ENCODE assay signal across 30 cellular contexts in genomic region chr10:76055963-76056362, GRCh38.
"Had no signal": no experiment of that assay in that cellular context is flagged by ENCODE, and none has a peak within 500 bp of the region (broad histone marks: within the 10 kb centered on the region; RNA-seq: fewer than 3 reads in every experiment).

No MANE protein-coding gene starts in this region.

- H3K36me3 Mint-ChIP-seq: naive thymus-derived CD8-positive, alpha-beta T cell; natural killer cell treated with Interleukin-12 subunit alpha and Interleukin-12 subunit beta and Interleukin-15 and Interleukin-18, amount 100 ng/mL, for 72 hours; stimulated activated memory B cell treated with anti-CD40 and anti-IgM and Interleukin-4, amounts not matched to agents 10 μg/mL and 1 μg/mL and 100 μg/mL, for 72 hours had no signal

- H3K4me1 Mint-ChIP-seq: naive thymus-derived CD8-positive, alpha-beta T cell; stimulated activated memory B cell treated with anti-CD40 and anti-IgM and Interleukin-4, amounts not matched to agents 10 μg/mL and 1 μg/mL and 100 μg/mL, for 72 hours; stimulated activated naive CD8-positive, alpha-beta T cell treated with anti-CD3 and anti-CD28 coated beads, Interleukin-15, amount 100 ng/mL, for 72 hours had no signal

- ATAC-seq: naive thymus-derived CD8-positive, alpha-beta T cell; psoas muscle; right cardiac atrium; right lobe of liver; stimulated activated memory B cell treated with anti-CD40 and anti-IgM and Interleukin-4, amounts not matched to agents 10 μg/mL and 1 μg/mL and 100 μg/mL, for 72 hours; stimulated activated naive CD8-positive, alpha-beta T cell treated with anti-CD3 and anti-CD28 coated beads, Interleukin-15, amount 100 ng/mL, for 72 hours; stimulated activated naive CD8-positive, alpha-beta T cell treated with anti-CD3 and anti-CD28 coated beads, Interleukin-15, Interleukin-2, amounts not matched to agents 100 U/mL and 50 U/mL, for 24 hours had no signal

- DNase-seq: naive thymus-derived CD8-positive, alpha-beta T cell; nephron progenitor cell; nucleus accumbens; posterior cingulate gyrus; psoas muscle; right cardiac atrium; right lobe of liver; sigmoid colon; small intestine; stimulated activated CD4-positive, alpha-beta T cell treated with anti-CD3 and anti-CD28 coated beads, Interleukin-15, amount 100 ng/mL, for 24 hours; stimulated activated CD4-positive, alpha-beta T cell treated with anti-CD3 and anti-CD28 coated beads, Interleukin-2, amount 100 ng/mL, for 24 hours; stimulated activated CD4-positive, alpha-beta T cell treated with anti-CD3 and anti-CD28 coated beads, Interleukin-2, amount 100 ng/mL, for 48 hours; stimulated activated CD4-positive, alpha-beta T cell treated with anti-CD3 and anti-CD28 coated beads, Interleukin-4, amount 100 ng/mL, for 24 hours; stimulated activated naive CD4-positive, alpha-beta T cell; stimulated activated naive CD8-positive, alpha-beta T cell treated with anti-CD3 and anti-CD28 coated beads, Interleukin-15, amount 100 ng/mL, for 72 hours; stimulated activated naive CD8-positive, alpha-beta T cell treated with anti-CD3 and anti-CD28 coated beads, Interleukin-15, Interleukin-2, amounts not matched to agents 100 U/mL and 50 U/mL, for 24 hours; substantia nigra; testis; tibial artery; transverse colon; upper lobe of right lung; uterus had no signal

- H3K4me3 Mint-ChIP-seq: naive thymus-derived CD8-positive, alpha-beta T cell; natural killer cell treated with Interleukin-12 subunit alpha and Interleukin-12 subunit beta and Interleukin-15 and Interleukin-18, amount 100 ng/mL, for 72 hours; nephron progenitor cell; neural crest cell; stimulated activated memory B cell treated with anti-CD40 and anti-IgM and Interleukin-4, amounts not matched to agents 10 μg/mL and 1 μg/mL and 100 μg/mL, for 72 hours; stimulated activated naive CD8-positive, alpha-beta T cell treated with anti-CD3 and anti-CD28 coated beads, Interleukin-15, amount 100 ng/mL, for 72 hours; type B pancreatic cell had no signal

- H3K27me3 Mint-ChIP-seq: stimulated activated memory B cell treated with anti-CD40 and anti-IgM and Interleukin-4, amounts not matched to agents 10 μg/mL and 1 μg/mL and 100 μg/mL, for 72 hours; stimulated activated naive CD8-positive, alpha-beta T cell treated with anti-CD3 and anti-CD28 coated beads, Interleukin-15, amount 100 ng/mL, for 72 hours had no signal

- FAIRE-seq: small intestine had no signal

- H3K4me1 ChIP-seq: parathyroid adenoma, psoas muscle, suprapubic skin, testis, tibial artery, upper lobe of right lung, uterus had no signal

- H3K36me3 ChIP-seq: neutrophil, right lobe of liver, sigmoid colon, suprapubic skin, tibial artery, transverse colon, upper lobe of right lung, uterus had no signal

- H3K27me3 ChIP-seq: neutrophil, right lobe of liver, sigmoid colon, suprapubic skin, testis, tibial artery, transverse colon, upper lobe of right lung, uterus had no signal

- H3K9me3 ChIP-seq: psoas muscle, right lobe of liver, testis, upper lobe of right lung, uterus had no signal

- H3K4me3 ChIP-seq: psoas muscle, right lobe of liver, sigmoid colon, suprapubic skin, testis, tibial artery, transverse colon, upper lobe of right lung, uterus had no signal

- H3K27ac ChIP-seq: neutrophil, parathyroid adenoma, psoas muscle, right lobe of liver, sigmoid colon, suprapubic skin, testis, tibial artery, transverse colon, upper lobe of right lung, uterus had no signal

- H3K27ac Mint-ChIP-seq: naive thymus-derived CD8-positive, alpha-beta T cell; natural killer cell treated with Interleukin-12 subunit alpha and Interleukin-12 subunit beta and Interleukin-15 and Interleukin-18, amount 100 ng/mL, for 72 hours; nephron progenitor cell; progenitor cell of endocrine pancreas; stimulated activated memory B cell treated with anti-CD40 and anti-IgM and Interleukin-4, amounts not matched to agents 10 μg/mL and 1 μg/mL and 100 μg/mL, for 72 hours; stimulated activated naive CD8-positive, alpha-beta T cell treated with anti-CD3 and anti-CD28 coated beads, Interleukin-15, amount 100 ng/mL, for 72 hours; type B pancreatic cell had no signal
